ENCODE assay signal across 8 cellular contexts in genomic region chr19:35557539-35558399, GRCh38. TPM values are rescaled to one million over a fixed set of nuclear protein-coding genes. Genes with fewer than 3 reads are reported as not detected.
DNase-seq lines count a peak whose midpoint lies in the region; ATAC-seq, FAIRE-seq and TF ChIP-seq lines count a peak whose summit lies in the region.

No MANE protein-coding gene starts in this region.

- H4K20me1 ChIP-seq in endothelial cell of umbilical vein (replicated peaks; ENCODE audit: control insufficient read depth, extremely low read depth, insufficient read depth, low read length), result no peaks in the 10 kb centered on the region

- H3K27me3 Mint-ChIP-seq in CD14-positive monocyte (ENCODE audit: low read depth in 3 of 3) (peaks cover 36 to 47% (median 37%) of the 10 kb centered on the region in 3 donors), natural killer cell (ENCODE audit: low read depth in 2 of 2) (peaks cover 14 to 55% of the 10 kb centered on the region in 2 donors)
- H3K27me3 Mint-ChIP-seq in activated CD4-positive, alpha-beta memory T cell treated with anti-CD3 and anti-CD28 coated beads, Interleukin-2, amount 10 ng/mL, durations not matched to agents 7 days and 5 days, result peaks cover 46% of the 10 kb centered on the region

- no peaks in the 10 kb centered on the region for H3K79me2 ChIP-seq in endothelial cell of umbilical vein (ENCODE audit: control insufficient read depth, insufficient read depth, low read length)

- H3K4me3 Mint-ChIP-seq in CD14-positive monocyte, result peak overlapping the region; percentile 81 to 98
- peak overlapping the region; percentile 31 for H3K4me3 Mint-ChIP-seq in activated CD4-positive, alpha-beta memory T cell treated with anti-CD3 and anti-CD28 coated beads, Interleukin-2, amount 10 ng/mL, durations not matched to agents 7 days and 5 days
- H3K4me3 Mint-ChIP-seq in natural killer cell, result peak overlapping the region; percentile 75

- H3K4me1 ChIP-seq in endothelial cell of umbilical vein (ENCODE audit: control insufficient read depth, extremely low read depth, insufficient read depth, low read length), result no peaks in the 10 kb centered on the region
- H3K4me1 ChIP-seq in stomach smooth muscle (ENCODE audit: control insufficient read depth, insufficient read depth, low read length), result peaks cover 7% of the 10 kb centered on the region

- H3K36me3 Mint-ChIP-seq in CD14-positive monocyte (no peaks in the 10 kb centered on the region), natural killer cell (no peaks in the 10 kb centered on the region)
- H3K36me3 Mint-ChIP-seq in activated CD4-positive, alpha-beta memory T cell treated with anti-CD3 and anti-CD28 coated beads, Interleukin-2, amount 10 ng/mL, durations not matched to agents 7 days and 5 days (ENCODE audit: low read depth), result no peaks in the 10 kb centered on the region

- dilution Hi-C loops in endothelial cell of umbilical vein (cut with MboI; ENCODE audit: extremely low pct_ligation_motif_present, low sequenced_read_pairs), result no loop called here

- no peaks in the 10 kb centered on the region for H3K9me1 ChIP-seq in endothelial cell of umbilical vein (replicated peaks; ENCODE audit: control insufficient read depth, extremely low read depth, insufficient read depth, low read length)

- intact Hi-C loops in CD14-positive monocyte (cut with micrococcal nuclease), result no loop called here
- intact Hi-C loops in endothelial cell of umbilical vein (cut with micrococcal nuclease), result loop anchor here (1.0 kb wide), 1 partner anchor 87 kb away; no protein-coding TSS in a partner anchor
- intact Hi-C loops in natural killer cell (cut with micrococcal nuclease), result no loop called here

- no peak for TF ChIP-seq POLR2A in endothelial cell of umbilical vein (IDR thresholded peaks at IDR 0.05; ENCODE audit: low read depth, low read length)

- TF ChIP-seq CTCF in CD14-positive monocyte (IDR thresholded peaks at IDR 0.05) (no peak), endothelial cell of umbilical vein (IDR thresholded peaks at IDR 0.05; ENCODE audit: extremely low read depth in 1 of 2, insufficient read depth in 1 of 2, low read depth in 1 of 2, low read length in 2 of 2) (no peak), natural killer cell (IDR thresholded peaks at IDR 0.05) (no peak)

- H3K9me3 Mint-ChIP-seq in CD14-positive monocyte, result peaks cover 0 to 13% (median 2%) of the 10 kb centered on the region in 7 donors
- H3K9me3 Mint-ChIP-seq in activated CD4-positive, alpha-beta memory T cell treated with anti-CD3 and anti-CD28 coated beads, Interleukin-2, amount 10 ng/mL, durations not matched to agents 7 days and 5 days, result no peaks in the 10 kb centered on the region
- H3K9me3 Mint-ChIP-seq in natural killer cell, result no peaks in the 10 kb centered on the region

- peak; percentile 52 to 85 (median 78) for ATAC-seq in natural killer cell

- H3K4me3 ChIP-seq in MG63 (no peak overlapping the region), endothelial cell of umbilical vein (replicated peaks in 1 of 3; ENCODE audit: insufficient read depth in 1 of 3, low read depth in 1 of 3, low read length in 3 of 3) (peak overlapping the region; percentile 25 to 36 (median 29)), stomach smooth muscle (ENCODE audit: low read length in 2 of 2) (peak overlapping the region; percentile 46 to 52)

- H3K4me1 Mint-ChIP-seq in CD14-positive monocyte (peaks cover 10% of the 10 kb centered on the region), natural killer cell (peaks cover 4 to 22% of the 10 kb centered on the region in 2 donors)
- peaks cover 8% of the 10 kb centered on the region for H3K4me1 Mint-ChIP-seq in activated CD4-positive, alpha-beta memory T cell treated with anti-CD3 and anti-CD28 coated beads, Interleukin-2, amount 10 ng/mL, durations not matched to agents 7 days and 5 days

- H3K9me3 ChIP-seq in MG63, result no peaks in the 10 kb centered on the region
- no peaks in the 10 kb centered on the region for H3K9me3 ChIP-seq in endothelial cell of umbilical vein (replicated peaks; ENCODE audit: control insufficient read depth, insufficient read depth, low read length)
- no peaks in the 10 kb centered on the region for H3K9me3 ChIP-seq in stomach smooth muscle (ENCODE audit: control insufficient read depth in 2 of 2, low read length in 2 of 2)

- H2AFZ ChIP-seq in endothelial cell of umbilical vein (ENCODE audit: low read depth, low read length), result peak overlapping the region; percentile 95

- H3K9ac ChIP-seq in endothelial cell of umbilical vein (replicated peaks; ENCODE audit: extremely low read depth, insufficient read depth, low read length) (no peak overlapping the region), stomach smooth muscle (ENCODE audit: low read length in 2 of 2) (no peak overlapping the region)

- CTCF ChIA-PET in activated CD4-positive, alpha-beta memory T cell treated with anti-CD3 and anti-CD28 coated beads, Interleukin-2, amount 10 ng/mL, durations not matched to agents 7 days and 5 days (lab: Charles Lee), result interaction anchor here (0.6 to 3.2 kb wide), 5 partner anchors 10 to 262 kb away, joined by 3 to 18 read pairs (median 3); no protein-coding TSS in a partner anchor
- CTCF ChIA-PET in endothelial cell of umbilical vein (lab: Charles Lee), result interaction anchor here (0.6 to 1.6 kb wide), 5 partner anchors 9 to 262 kb away, joined by 3 to 18 read pairs (median 3); no protein-coding TSS in a partner anchor

- DNase-seq in CD14-positive monocyte (ENCODE audit: low spot score) (no peak), MG63 (peak; percentile 46), endothelial cell of umbilical vein (ENCODE audit: low read depth, low spot score) (peak; percentile 71), natural killer cell (no peak), kidney glomerular epithelial cell (lab: John Stamatoyannopoulos, UW) (no peak), SW 1271 (lab: John Stamatoyannopoulos, UW) (no peak)
- peak; percentile 49 for DNase-seq in activated CD4-positive, alpha-beta memory T cell treated with anti-CD3 and anti-CD28 coated beads, Interleukin-2, amount 10 ng/mL, durations not matched to agents 7 days and 5 days

- peaks cover 19% of the 10 kb centered on the region for H3K27me3 ChIP-seq in MG63
- peaks cover 0 to 4% of the 10 kb centered on the region in 2 experiments for H3K27me3 ChIP-seq in endothelial cell of umbilical vein (ENCODE audit: control insufficient read depth in 2 of 2, insufficient read depth in 2 of 2, low read length in 2 of 2)
- H3K27me3 ChIP-seq in stomach smooth muscle (ENCODE audit: control insufficient read depth in 1 of 2, insufficient read depth in 2 of 2, low read length in 2 of 2), result peaks cover 25 to 43% of the 10 kb centered on the region in 2 donors

- H3K36me3 ChIP-seq in MG63 (no peaks in the 10 kb centered on the region), endothelial cell of umbilical vein (ENCODE audit: control insufficient read depth in 2 of 2, extremely low read depth in 1 of 2, insufficient read depth in 2 of 2, low read length in 2 of 2) (no peaks in the 10 kb centered on the region), stomach smooth muscle (ENCODE audit: control insufficient read depth in 2 of 2, insufficient read depth in 2 of 2, low read length in 2 of 2) (no peaks in the 10 kb centered on the region)

- POLR2A ChIA-PET in activated CD4-positive, alpha-beta memory T cell treated with anti-CD3 and anti-CD28 coated beads, Interleukin-2, amount 10 ng/mL, durations not matched to agents 7 days and 5 days (lab: Charles Lee), result interaction anchor here (1.0 to 1.1 kb wide), 2 partner anchors 9 to 27 kb away, joined by 3 read pairs; no protein-coding TSS in a partner anchor
- POLR2A ChIA-PET in endothelial cell of umbilical vein (lab: Charles Lee), result interaction anchor here (0.6 kb wide), 1 partner anchor 534 kb away, joined by 3 read pairs; no protein-coding TSS in a partner anchor

- peak; percentile 69 for FAIRE-seq in endothelial cell of umbilical vein (lab: Jason Lieb, UNC)

- peak overlapping the region; percentile 43 for H3K4me2 ChIP-seq in endothelial cell of umbilical vein (ENCODE audit: insufficient read depth, low read length)

- BruUV-seq in endothelial cell of umbilical vein (replicated peaks; lab: Mats Ljungman, UMichigan), result no TSS peak

- H3K27ac ChIP-seq in endothelial cell of umbilical vein (ENCODE audit: insufficient read depth, low read depth, low read length), result no peak overlapping the region
- no peak overlapping the region for H3K27ac ChIP-seq in stomach smooth muscle (ENCODE audit: low read length)

- H3K27ac Mint-ChIP-seq in CD14-positive monocyte (peak overlapping the region in 1 of 7 donors; percentile 48), natural killer cell (no peak overlapping the region)
- H3K27ac Mint-ChIP-seq in activated CD4-positive, alpha-beta memory T cell treated with anti-CD3 and anti-CD28 coated beads, Interleukin-2, amount 10 ng/mL, durations not matched to agents 7 days and 5 days, result no peak overlapping the region

RNA-seq across cellular contexts. Expression of gene ATP4A, which starts 5.7 kb away (rescaled TPM):
- not detected for polyA plus RNA-seq in CD14-positive monocyte
- total RNA-seq in MG63 (2014; rRNA removed; shearing (Covaris generic); ENCODE audit: low replicate concordance), result not detected in 2 replicates
- total RNA-seq in activated CD4-positive, alpha-beta memory T cell treated with anti-CD3 and anti-CD28 coated beads, Interleukin-2, amount 10 ng/mL, durations not matched to agents 7 days and 5 days, result not detected
- not detected in 2 replicates for total RNA-seq in endothelial cell of umbilical vein
- not detected in 2 replicates for polyA plus RNA-seq in endothelial cell of umbilical vein
- not detected in 2 replicates for polyA plus RNA-seq in endothelial cell of umbilical vein (2011; cell fraction: cytosol; rRNA removed)
- not detected in 2 replicates for polyA plus RNA-seq in endothelial cell of umbilical vein (2011; cell fraction: nucleus; rRNA removed)
- not detected in 2 replicates for polyA plus RNA-seq in endothelial cell of umbilical vein (2012)
- polyA minus RNA-seq in endothelial cell of umbilical vein, result not detected in 2 replicates
- polyA minus RNA-seq in endothelial cell of umbilical vein (2011; cell fraction: cytosol; rRNA and poly(A)+ RNA removed), result not detected
- not detected in 2 replicates for polyA minus RNA-seq in endothelial cell of umbilical vein (2011; cell fraction: nucleus; rRNA and poly(A)+ RNA removed)
- not detected for total RNA-seq in natural killer cell

RNA-seq across cellular contexts. Expression of gene TMEM147, which starts 12.3 kb away (rescaled TPM):
- 100 to 1,000 TPM; 165 TPM for polyA plus RNA-seq in CD14-positive monocyte
- 180 and 203 TPM in 2 replicates for total RNA-seq in MG63 (2014; rRNA removed; shearing (Covaris generic); ENCODE audit: low replicate concordance)
- 10 to 100 TPM; 39.6 to 47.4 TPM for total RNA-seq in activated CD4-positive, alpha-beta memory T cell treated with anti-CD3 and anti-CD28 coated beads, Interleukin-2, amount 10 ng/mL, durations not matched to agents 7 days and 5 days
- total RNA-seq in endothelial cell of umbilical vein, result 75.8 and 76.1 TPM in 2 replicates
- polyA plus RNA-seq in endothelial cell of umbilical vein, result 214 and 246 TPM in 2 replicates
- 139 and 141 TPM in 2 replicates for polyA plus RNA-seq in endothelial cell of umbilical vein (2011; cell fraction: cytosol; rRNA removed)
- polyA plus RNA-seq in endothelial cell of umbilical vein (2011; cell fraction: nucleus; rRNA removed), result 67.0 and 76.7 TPM in 2 replicates
- 120 and 124 TPM in 2 replicates for polyA plus RNA-seq in endothelial cell of umbilical vein (2012)
- polyA minus RNA-seq in endothelial cell of umbilical vein, result 153 and 162 TPM in 2 replicates
- 103 TPM for polyA minus RNA-seq in endothelial cell of umbilical vein (2011; cell fraction: cytosol; rRNA and poly(A)+ RNA removed)
- 14.3 and 22.6 TPM in 2 replicates for polyA minus RNA-seq in endothelial cell of umbilical vein (2011; cell fraction: nucleus; rRNA and poly(A)+ RNA removed)
- 10 to 100 TPM; 30.6 to 37.9 (median 31.2) TPM for total RNA-seq in natural killer cell

RNA-seq across cellular contexts. Expression of gene GAPDHS, which starts 24.5 kb away (rescaled TPM):
- polyA plus RNA-seq in CD14-positive monocyte (not detected), endothelial cell of umbilical vein (not detected in 2 replicates)
- not detected in 2 replicates for total RNA-seq in MG63 (2014; rRNA removed; shearing (Covaris generic); ENCODE audit: low replicate concordance)
- not detected for total RNA-seq in activated CD4-positive, alpha-beta memory T cell treated with anti-CD3 and anti-CD28 coated beads, Interleukin-2, amount 10 ng/mL, durations not matched to agents 7 days and 5 days
- total RNA-seq in endothelial cell of umbilical vein (not detected in 2 replicates), natural killer cell (not detected)
- polyA plus RNA-seq in endothelial cell of umbilical vein (2011; cell fraction: cytosol; rRNA removed), result not detected in 2 replicates
- not detected in 2 replicates for polyA plus RNA-seq in endothelial cell of umbilical vein (2011; cell fraction: nucleus; rRNA removed)
- not detected in 2 replicates for polyA plus RNA-seq in endothelial cell of umbilical vein (2012)
- not detected in 2 replicates for polyA minus RNA-seq in endothelial cell of umbilical vein
- not detected for polyA minus RNA-seq in endothelial cell of umbilical vein (2011; cell fraction: cytosol; rRNA and poly(A)+ RNA removed)
- not detected in 2 replicates for polyA minus RNA-seq in endothelial cell of umbilical vein (2011; cell fraction: nucleus; rRNA and poly(A)+ RNA removed)

RNA-seq across cellular contexts. Expression of gene PMIS2, which starts 28.2 kb away (rescaled TPM):
- polyA plus RNA-seq in CD14-positive monocyte (not detected), endothelial cell of umbilical vein (not detected in 2 replicates)
- total RNA-seq in MG63 (2014; rRNA removed; shearing (Covaris generic); ENCODE audit: low replicate concordance), result not detected in 2 replicates
- total RNA-seq in activated CD4-positive, alpha-beta memory T cell treated with anti-CD3 and anti-CD28 coated beads, Interleukin-2, amount 10 ng/mL, durations not matched to agents 7 days and 5 days, result not detected
- total RNA-seq in endothelial cell of umbilical vein (not detected in 2 replicates), natural killer cell (not detected)
- polyA plus RNA-seq in endothelial cell of umbilical vein (2011; cell fraction: cytosol; rRNA removed), result not detected in 2 replicates
- not detected in 2 replicates for polyA plus RNA-seq in endothelial cell of umbilical vein (2011; cell fraction: nucleus; rRNA removed)
- polyA plus RNA-seq in endothelial cell of umbilical vein (2012), result not detected in 2 replicates
- polyA minus RNA-seq in endothelial cell of umbilical vein, result not detected in 2 replicates
- polyA minus RNA-seq in endothelial cell of umbilical vein (2011; cell fraction: cytosol; rRNA and poly(A)+ RNA removed), result not detected
- polyA minus RNA-seq in endothelial cell of umbilical vein (2011; cell fraction: nucleus; rRNA and poly(A)+ RNA removed), result not detected in 2 replicates

RNA-seq across cellular contexts. Expression of gene SBSN, which starts 29.7 kb away (rescaled TPM):
- not detected for polyA plus RNA-seq in CD14-positive monocyte
- 0.30 TPM in 1 of 2 replicates, not detected in the other for total RNA-seq in MG63 (2014; rRNA removed; shearing (Covaris generic); ENCODE audit: low replicate concordance)
- total RNA-seq in activated CD4-positive, alpha-beta memory T cell treated with anti-CD3 and anti-CD28 coated beads, Interleukin-2, amount 10 ng/mL, durations not matched to agents 7 days and 5 days, result not detected
- not detected in 2 replicates for total RNA-seq in endothelial cell of umbilical vein
- polyA plus RNA-seq in endothelial cell of umbilical vein, result not detected in 2 replicates
- not detected in 2 replicates for polyA plus RNA-seq in endothelial cell of umbilical vein (2011; cell fraction: cytosol; rRNA removed)
- 0.07 TPM in 1 of 2 replicates, not detected in the other for polyA plus RNA-seq in endothelial cell of umbilical vein (2011; cell fraction: nucleus; rRNA removed)
- not detected in 2 replicates for polyA plus RNA-seq in endothelial cell of umbilical vein (2012)
- polyA minus RNA-seq in endothelial cell of umbilical vein, result not detected in 2 replicates
- not detected for polyA minus RNA-seq in endothelial cell of umbilical vein (2011; cell fraction: cytosol; rRNA and poly(A)+ RNA removed)
- polyA minus RNA-seq in endothelial cell of umbilical vein (2011; cell fraction: nucleus; rRNA and poly(A)+ RNA removed), result not detected in 2 replicates
- total RNA-seq in natural killer cell, result not detected

Comparison
In these comparisons a context has a peak if more than half of its experiments do, and no peak if none do; other contexts are left out.
1. DNase-seq: peak in MG63 (single experiment), activated CD4-positive, alpha-beta memory T cell treated with anti-CD3 and anti-CD28 coated beads, Interleukin-2, amount 10 ng/mL, durations not matched to agents 7 days and 5 days (single experiment) and endothelial cell of umbilical vein (single experiment); none in CD14-positive monocyte (single experiment), natural killer cell (single experiment), kidney glomerular epithelial cell (single experiment) and SW 1271 (0 of 2).
2. H3K4me3 Mint-ChIP-seq: peak in every context shown above with its lines; median percentile 90 in CD14-positive monocyte; 75 in natural killer cell; 31 in activated CD4-positive, alpha-beta memory T cell treated with anti-CD3 and anti-CD28 coated beads, Interleukin-2, amount 10 ng/mL, durations not matched to agents 7 days and 5 days.